1 cellular context compared by ENCODE assay signal in the genomic region with DNA sequence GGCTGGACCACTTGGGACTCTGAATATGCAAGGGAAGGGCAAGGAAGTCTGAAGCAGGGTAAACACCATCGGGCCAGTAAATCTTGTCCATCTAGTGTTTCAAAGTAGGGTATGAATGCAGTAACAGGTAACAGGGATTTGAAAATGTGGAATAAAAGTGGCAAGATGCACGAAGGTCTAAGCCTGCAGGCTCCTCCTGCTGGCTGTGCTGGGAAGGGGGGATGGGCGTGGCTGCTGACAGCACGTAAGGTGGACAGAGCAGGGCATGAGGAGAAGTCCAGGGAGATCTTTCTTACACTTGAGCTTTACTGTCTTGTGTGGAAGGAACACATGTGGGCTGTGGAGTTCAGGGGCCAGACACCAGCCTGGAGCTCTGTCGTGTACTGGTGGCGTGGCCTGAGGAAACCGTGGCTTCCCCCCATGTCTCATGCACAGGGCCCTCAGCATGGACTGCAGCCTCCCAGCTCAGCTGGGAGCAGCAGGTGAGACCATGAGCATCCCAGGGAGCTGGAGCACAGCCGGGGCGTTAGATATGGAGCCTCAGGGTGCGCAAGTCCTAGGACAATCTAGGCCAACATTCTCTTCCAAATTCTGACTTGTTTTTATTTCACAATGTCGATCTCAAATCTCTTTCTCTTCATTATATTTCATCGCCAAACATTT.
TF ChIP-seq lines count a peak whose summit lies in the region.

No MANE protein-coding gene starts in this region.

TF ChIP-seq in K562, 482 proteins besides CTCF, POLR2A, EP300 and RAD21 (continued from another document):
- TF ChIP-seq, protein P1, sequence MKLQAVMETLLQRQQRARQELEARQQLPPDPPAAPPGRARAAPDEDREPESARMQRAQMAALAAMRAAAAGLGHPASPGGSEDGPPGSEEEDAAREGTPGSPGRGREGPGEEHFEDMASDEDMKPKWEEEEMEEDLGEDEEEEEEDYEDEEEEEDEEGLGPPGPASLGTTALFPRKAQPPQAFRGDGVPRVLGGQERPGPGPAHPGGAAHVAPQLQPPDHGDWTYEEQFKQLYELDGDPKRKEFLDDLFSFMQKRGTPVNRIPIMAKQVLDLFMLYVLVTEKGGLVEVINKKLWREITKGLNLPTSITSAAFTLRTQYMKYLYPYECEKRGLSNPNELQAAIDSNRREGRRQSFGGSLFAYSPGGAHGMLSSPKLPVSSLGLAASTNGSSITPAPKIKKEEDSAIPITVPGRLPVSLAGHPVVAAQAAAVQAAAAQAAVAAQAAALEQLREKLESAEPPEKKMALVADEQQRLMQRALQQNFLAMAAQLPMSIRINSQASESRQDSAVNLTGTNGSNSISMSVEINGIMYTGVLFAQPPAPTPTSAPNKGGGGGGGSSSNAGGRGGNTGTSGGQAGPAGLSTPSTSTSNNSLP (IDR thresholded peaks at IDR 0.05; ENCODE audit: borderline replicate concordance, low read depth, low read length) = no peak
TF ChIP-seq in K562: peak in this region for 31.
